In the genomic region with DNA sequence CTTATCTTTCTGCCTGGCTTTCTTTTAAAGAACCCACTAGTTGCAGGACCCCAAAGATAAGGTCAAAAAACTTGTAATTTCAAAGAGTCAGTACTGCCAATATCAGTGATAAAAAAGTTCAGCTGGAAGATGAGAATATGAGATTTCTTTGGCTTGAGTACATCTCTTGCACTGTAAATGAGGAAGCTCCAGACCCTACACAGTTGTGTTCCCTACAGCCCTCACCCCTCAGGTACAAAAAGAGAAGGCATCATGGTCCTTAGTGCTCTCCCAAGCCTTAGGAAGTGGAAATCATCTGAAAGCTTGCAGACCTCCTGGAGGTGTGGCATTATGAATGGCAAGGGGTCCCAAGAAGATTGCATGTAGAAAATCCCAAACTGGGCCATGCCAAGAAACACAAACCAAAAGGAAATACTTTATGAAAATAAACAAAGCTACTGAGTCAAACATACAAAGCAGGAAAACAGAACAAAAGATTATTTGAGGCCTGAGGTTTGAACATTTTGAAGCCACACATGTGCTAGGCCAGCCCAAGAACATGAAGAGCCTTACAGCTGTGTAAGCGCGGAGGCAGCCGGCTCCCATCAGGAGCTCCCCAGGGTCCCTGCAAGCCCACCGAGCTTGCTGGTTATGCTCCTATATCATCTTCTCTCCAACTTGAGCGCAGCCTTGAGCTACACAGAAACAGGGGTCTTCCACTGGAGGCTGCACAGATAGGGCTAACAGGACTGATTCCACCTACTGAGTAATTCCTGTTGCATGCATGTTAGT, we compare ENCODE assay signal across 21 cellular contexts.
DNase-seq lines count a peak whose midpoint lies in the region; ATAC-seq and TF ChIP-seq lines count a peak whose summit lies in the region.
"Had no signal": no experiment of that assay in that cellular context is flagged by ENCODE, and none has a peak within 500 bp of the region (broad histone marks: within the 10 kb centered on the region; RNA-seq: fewer than 3 reads in every experiment).

No MANE protein-coding gene starts in this region.

- H3K27ac ChIP-seq in trophoblast cell (ENCODE audit: low read depth, low read length) = peak overlapping the region; percentile 60
- H3K27ac ChIP-seq: KMS-11, neutrophil had no signal

- no peak overlapping the region for H3K23ac ChIP-seq in trophoblast cell (ENCODE audit: low read length)

- peak overlapping the region; percentile 49 for H3K14ac ChIP-seq in trophoblast cell (ENCODE audit: low read length)

- peak overlapping the region; percentile 44 for H3K4me3 Mint-ChIP-seq in Calu3 (ENCODE audit: low read depth, unreplicated experiment)
- H3K4me3 Mint-ChIP-seq in immature natural killer cell = no peak overlapping the region
- H3K4me3 Mint-ChIP-seq: CD4-positive, CD25-positive, alpha-beta regulatory T cell had no signal

- no peaks in the 10 kb centered on the region for H3K9me3 Mint-ChIP-seq in Calu3 (ENCODE audit: low read depth, unreplicated experiment)
- peaks cover 0 to 27% (median 9%) of the 10 kb centered on the region in 6 donors for H3K9me3 Mint-ChIP-seq in immature natural killer cell
- H3K9me3 Mint-ChIP-seq: CD4-positive, CD25-positive, alpha-beta regulatory T cell had no signal

- no peak overlapping the region for H2BK120ac ChIP-seq in trophoblast cell (ENCODE audit: insufficient read depth, low read length, poor library complexity)

- H2BK12ac ChIP-seq in trophoblast cell (ENCODE audit: low read length) = peak overlapping the region; percentile 87

- no peaks in the 10 kb centered on the region for H3K9me3 ChIP-seq in trophoblast cell (ENCODE audit: insufficient read depth, low read depth, low read length)
- H3K9me3 ChIP-seq: neutrophil had no signal

- no peak overlapping the region for H4K12ac ChIP-seq in trophoblast cell (ENCODE audit: low read depth, low read length)

- peaks cover 39% of the 10 kb centered on the region for H3K4me1 Mint-ChIP-seq in Calu3 (ENCODE audit: low read depth, unreplicated experiment)
- H3K4me1 Mint-ChIP-seq in immature natural killer cell = no peaks in the 10 kb centered on the region
- H3K4me1 Mint-ChIP-seq: CD4-positive, CD25-positive, alpha-beta regulatory T cell had no signal

- DNase-seq in Calu3 = no peak
- peak; percentile 18 for DNase-seq in M059J (ENCODE audit: low read depth)
- DNase-seq in choroid plexus epithelial cell (ENCODE audit: low read depth) = peak; percentile 22
- no peak for DNase-seq in trophoblast cell
- no peak for DNase-seq in NCI-H774 (lab: John Stamatoyannopoulos, UW)
- no peak for DNase-seq in immature natural killer cell
- DNase-seq: activated naive CD4-positive, alpha-beta T cell; activated T-cell treated with anti-CD3 and anti-CD28 coated beads, Interleukin-2, amount 50 U/mL, for 1 hour; caudate nucleus; CD4-positive, CD25-positive, alpha-beta regulatory T cell; DMS 273 treated with DMSO at 0.1 percent for 48 hours; hypothalamus; NCI-H1048; NCI-H187; NCI-H2227 treated with DMSO at 0.1 percent for 48 hours; retina; Right ventricle myocardium superior; stimulated activated CD4-positive, alpha-beta T cell treated with anti-CD3 and anti-CD28 coated beads, Interleukin-15, amount 100 ng/mL, for 24 hours had no signal

- intact Hi-C loops in Calu3 (cut with micrococcal nuclease; ENCODE audit: unreplicated experiment) = loop anchor here (10.0 kb wide), 1 partner anchor 203 kb away; no protein-coding TSS in a partner anchor

- H3K36me3 Mint-ChIP-seq in Calu3 (ENCODE audit: insufficient read depth, unreplicated experiment) = no peaks in the 10 kb centered on the region
- peaks cover 0 to 8% (median 0%) of the 10 kb centered on the region in 3 donors for H3K36me3 Mint-ChIP-seq in immature natural killer cell
- H3K36me3 Mint-ChIP-seq: CD4-positive, CD25-positive, alpha-beta regulatory T cell had no signal

- H2AFZ ChIP-seq in trophoblast cell (ENCODE audit: insufficient read depth, low read length, poor library complexity) = no peak overlapping the region

- no peaks in the 10 kb centered on the region for H3K27me3 Mint-ChIP-seq in Calu3 (ENCODE audit: unreplicated experiment)
- H3K27me3 Mint-ChIP-seq in immature natural killer cell (ENCODE audit: low read depth in 3 of 3) = no peaks in the 10 kb centered on the region
- H3K27me3 Mint-ChIP-seq: CD4-positive, CD25-positive, alpha-beta regulatory T cell had no signal

- no peak overlapping the region for H3K4ac ChIP-seq in trophoblast cell (ENCODE audit: low read depth, low read length)

- H3K36me3 ChIP-seq in trophoblast cell (ENCODE audit: control insufficient read depth in 1 of 2, insufficient read depth in 2 of 2, low read length in 2 of 2) = no peaks in the 10 kb centered on the region
- H3K36me3 ChIP-seq: neutrophil had no signal

- no peaks in the 10 kb centered on the region for H3K27me3 ChIP-seq in trophoblast cell (ENCODE audit: insufficient read depth, low read length)
- H3K27me3 ChIP-seq: neutrophil had no signal

- no CpG with 5 or more reads among the region's 5 CpGs for WGBS in trophoblast cell (ENCODE audit: extremely low coverage, insufficient coverage, insufficient read length)

- no peaks in the 10 kb centered on the region for H3K79me2 ChIP-seq in trophoblast cell (ENCODE audit: control insufficient read depth, insufficient read depth, low read length, poor library complexity)

- H3K4me3 ChIP-seq in choroid plexus epithelial cell (ENCODE audit: low read depth, low read length) = no peak overlapping the region
- no peak overlapping the region for H3K4me3 ChIP-seq in trophoblast cell (ENCODE audit: low read depth, low read length)

- no peak overlapping the region for H3K4me2 ChIP-seq in trophoblast cell (ENCODE audit: low read length)
- H3K4me2 ChIP-seq: KMS-11 had no signal

- H3K18ac ChIP-seq in trophoblast cell (ENCODE audit: low read length) = peak overlapping the region; percentile 81

- H3K4me1 ChIP-seq in trophoblast cell (ENCODE audit: control insufficient read depth in 1 of 2, insufficient read depth in 2 of 2, low read length in 2 of 2) = peaks cover 5 to 9% of the 10 kb centered on the region in 2 experiments

- no peak overlapping the region for H3K9ac ChIP-seq in trophoblast cell (ENCODE audit: low read length)
- H3K9ac ChIP-seq: KMS-11 had no signal

- no TSS peak for BruUV-seq in Calu3 (replicated peaks; lab: Mats Ljungman, UMichigan)

- CTCF ChIA-PET in Calu3 (lab: Charles Lee) = interaction anchor here (1.6 kb wide), 2 partner anchors 21 to 150 kb away, joined by 3 to 9 read pairs; no protein-coding TSS in a partner anchor

- no peak overlapping the region for H2BK5ac ChIP-seq in trophoblast cell (ENCODE audit: low read depth, low read length, poor library complexity)

- H4K91ac ChIP-seq in trophoblast cell (ENCODE audit: low read depth, low read length) = no peak overlapping the region

- TF ChIP-seq CTCF in Calu3 (IDR thresholded peaks at IDR 0.05; ENCODE audit: unreplicated experiment) (no peak), choroid plexus epithelial cell (conservative IDR thresholded peaks at IDR 0.05; ENCODE audit: low read depth, low read length) (no peak)

- no peaks in the 10 kb centered on the region for H3K79me1 ChIP-seq in trophoblast cell (ENCODE audit: low read length)

- H3K27ac Mint-ChIP-seq in Calu3 (ENCODE audit: unreplicated experiment) = peak overlapping the region; percentile 59
- H3K27ac Mint-ChIP-seq in immature natural killer cell = no peak overlapping the region
- H3K27ac Mint-ChIP-seq: CD4-positive, CD25-positive, alpha-beta regulatory T cell had no signal

- H4K8ac ChIP-seq in trophoblast cell (ENCODE audit: low read depth, low read length) = no peak overlapping the region

- no peak overlapping the region for H2AK5ac ChIP-seq in trophoblast cell (ENCODE audit: low read length)

- no peak for ATAC-seq in HG03175 (IDR thresholded peaks at IDR 0.05; ENCODE audit: unreplicated experiment)

Comparison
In these comparisons a context has a peak if more than half of its experiments do, and no peak if none do; other contexts are left out.
1. DNase-seq: peak in M059J (single experiment) and choroid plexus epithelial cell (single experiment); none in Calu3 (single experiment), trophoblast cell (0 of 2), NCI-H774 (single experiment) and immature natural killer cell (0 of 3).